ENCODE assay signal across 8 cellular contexts in the genomic region with DNA sequence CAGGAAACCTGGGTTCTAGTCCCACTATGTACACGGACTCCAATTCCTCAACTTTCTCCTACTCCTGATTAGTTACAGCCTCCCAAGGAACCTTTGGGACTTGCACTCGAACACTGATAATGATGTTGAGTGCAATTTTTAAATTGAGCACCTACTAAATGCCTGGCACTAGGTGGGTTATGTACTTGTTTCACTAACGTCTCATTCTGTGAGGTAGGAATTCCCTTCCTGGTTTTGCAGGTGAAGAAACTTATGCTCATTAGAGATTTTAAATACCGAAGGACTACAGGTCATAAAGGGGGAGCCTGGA. TPM values are rescaled to one million over a fixed set of nuclear protein-coding genes. Genes with fewer than 3 reads are reported as not detected.
DNase-seq lines count a peak whose midpoint lies in the region; ATAC-seq, FAIRE-seq and TF ChIP-seq lines count a peak whose summit lies in the region.

No MANE protein-coding gene starts in this region.

- H2AFZ ChIP-seq in MM.1S (ENCODE audit: low read length) (peak overlapping the region; percentile 94), endothelial cell of umbilical vein (ENCODE audit: low read depth, low read length) (peak overlapping the region; percentile 99)

- no peak for FAIRE-seq in endothelial cell of umbilical vein (lab: Jason Lieb, UNC)
- no peak for FAIRE-seq in pancreas (lab: Jason Lieb, UNC)
- FAIRE-seq in urothelium cell line (lab: Jason Lieb, UNC): no peak

- H3K4me1 ChIP-seq in MM.1S (ENCODE audit: low read length): peaks cover 16% of the 10 kb centered on the region; the same call in 1 of the 2 replicates
- H3K4me1 ChIP-seq in endothelial cell of umbilical vein (ENCODE audit: control insufficient read depth, extremely low read depth, insufficient read depth, low read length): peaks cover 17% of the 10 kb centered on the region
- H3K4me1 ChIP-seq in pancreas: peaks cover 0 to 6% (median 5%) of the 10 kb centered on the region in 3 donors

- H3K4me2 ChIP-seq in MM.1S (ENCODE audit: low read depth, low read length) (peak overlapping the region; percentile 92), endothelial cell of umbilical vein (ENCODE audit: insufficient read depth, low read length) (peak overlapping the region; percentile 77)

- H3K36me3 ChIP-seq in MM.1S (replicated peaks; ENCODE audit: insufficient read depth, low read length) (peaks cover 4% of the 10 kb centered on the region), endothelial cell of umbilical vein (ENCODE audit: control insufficient read depth in 2 of 2, extremely low read depth in 1 of 2, insufficient read depth in 2 of 2, low read length in 2 of 2) (peaks cover 0 to 6% of the 10 kb centered on the region in 2 experiments), pancreas (no peaks in the 10 kb centered on the region)

- 1 to 2% methylated on average over 4 of the region's 4 CpGs for WGBS in pancreas, 2 donors

- no peak for ATAC-seq in pancreas
- ATAC-seq in GM19395 (IDR thresholded peaks at IDR 0.05; ENCODE audit: unreplicated experiment): no peak

- TF ChIP-seq CTCF in GM12865 (IDR thresholded peaks at IDR 0.05; ENCODE audit: insufficient read depth, low read depth, low read length, missing control alignments) (no peak), MM.1S (IDR thresholded peaks at IDR 0.05; ENCODE audit: low read length) (no peak), endothelial cell of umbilical vein (IDR thresholded peaks at IDR 0.05; ENCODE audit: extremely low read depth in 1 of 2, insufficient read depth in 1 of 2, low read depth in 1 of 2, low read length in 2 of 2) (no peak), pancreas (IDR thresholded peaks at IDR 0.05) (no peak)

- CTCF ChIA-PET in endothelial cell of umbilical vein (lab: Charles Lee): interaction anchor here (1.6 to 2.6 kb wide), 2 partner anchors 22 to 364 kb away, joined by 3 to 21 read pairs; no protein-coding TSS in a partner anchor

- no peaks in the 10 kb centered on the region for H3K9me2 ChIP-seq in MM.1S (replicated peaks; ENCODE audit: insufficient read depth, low read length)

- TSS peak; percentile 69 for BruUV-seq in endothelial cell of umbilical vein (replicated peaks; lab: Mats Ljungman, UMichigan)

- POLR2A ChIA-PET in endothelial cell of umbilical vein (lab: Charles Lee): no interaction called here

- intact Hi-C loops in endothelial cell of umbilical vein (cut with micrococcal nuclease) (loop anchor here (1.0 to 10.0 kb wide), 6 partner anchors 22 to 364 kb away; no protein-coding TSS in a partner anchor), pancreas (cut with DNase I) (no loop called here)

- H3K9me3 ChIP-seq in MM.1S (replicated peaks; ENCODE audit: insufficient read depth, low read length): no peaks in the 10 kb centered on the region
- H3K9me3 ChIP-seq in endothelial cell of umbilical vein (replicated peaks; ENCODE audit: control insufficient read depth, insufficient read depth, low read length): no peaks in the 10 kb centered on the region
- no peaks in the 10 kb centered on the region for H3K9me3 ChIP-seq in pancreas

- H3K27me3 ChIP-seq in MM.1S (replicated peaks; ENCODE audit: insufficient read depth, low read length): no peaks in the 10 kb centered on the region
- no peaks in the 10 kb centered on the region for H3K27me3 ChIP-seq in endothelial cell of umbilical vein (ENCODE audit: control insufficient read depth in 2 of 2, insufficient read depth in 2 of 2, low read length in 2 of 2)
- H3K27me3 ChIP-seq in pancreas: no peaks in the 10 kb centered on the region

- H3K79me2 ChIP-seq in MM.1S (ENCODE audit: low read length) (peaks cover 49% of the 10 kb centered on the region), endothelial cell of umbilical vein (ENCODE audit: control insufficient read depth, insufficient read depth, low read length) (peaks cover 41% of the 10 kb centered on the region)

- H3K9ac ChIP-seq in MM.1S (ENCODE audit: low read length) (peak overlapping the region; percentile 76), endothelial cell of umbilical vein (replicated peaks; ENCODE audit: extremely low read depth, insufficient read depth, low read length) (peak overlapping the region; percentile 87)

- no peak for TF ChIP-seq POLR2A in endothelial cell of umbilical vein (IDR thresholded peaks at IDR 0.05; ENCODE audit: low read depth, low read length)

- H4K20me1 ChIP-seq in MM.1S (ENCODE audit: insufficient read depth, low read length): no peaks in the 10 kb centered on the region
- no peaks in the 10 kb centered on the region for H4K20me1 ChIP-seq in endothelial cell of umbilical vein (replicated peaks; ENCODE audit: control insufficient read depth, extremely low read depth, insufficient read depth, low read length)

- H3K27ac ChIP-seq in MM.1S (ENCODE audit: low read length): peak overlapping the region; percentile 61; the same call in 1 of the 2 replicates
- peak overlapping the region; percentile 73 for H3K27ac ChIP-seq in endothelial cell of umbilical vein (ENCODE audit: insufficient read depth, low read depth, low read length)
- no peak overlapping the region for H3K27ac ChIP-seq in pancreas

- H3F3A ChIP-seq in MM.1S (ENCODE audit: insufficient read depth, low read length): peaks cover 10% of the 10 kb centered on the region; the same call in 1 of the 2 replicates

- DNase-seq in GM12865 (ENCODE audit: low read depth) (no peak), MM.1S (no peak), endothelial cell of umbilical vein (ENCODE audit: low read depth, low spot score) (no peak), pancreas (no peak), urothelium cell line (ENCODE audit: low spot score) (no peak), SKM-1 treated with dmso at 0.1 percent for 144 hours (lab: John Stamatoyannopoulos, UW; ENCODE audit: unreplicated experiment) (no peak), NCI-H2107 treated with DMSO at 0.1 percent for 48 hours (lab: John Stamatoyannopoulos, UW; ENCODE audit: unreplicated experiment) (no peak)

- peak overlapping the region; percentile 93 for H3K4me3 ChIP-seq in GM12865 (ENCODE audit: low read depth, low read length)
- peak overlapping the region; percentile 87 for H3K4me3 ChIP-seq in MM.1S (ENCODE audit: low read length)
- H3K4me3 ChIP-seq in endothelial cell of umbilical vein (replicated peaks in 1 of 3; ENCODE audit: insufficient read depth in 1 of 3, low read depth in 1 of 3, low read length in 3 of 3): peak overlapping the region; percentile 67 to 96 (median 89)
- H3K4me3 ChIP-seq in pancreas: peak overlapping the region; percentile 80 to 87 (median 86)

- dilution Hi-C loops in endothelial cell of umbilical vein (cut with MboI; ENCODE audit: extremely low pct_ligation_motif_present, low sequenced_read_pairs): no loop called here

- H3K9me1 ChIP-seq in endothelial cell of umbilical vein (replicated peaks; ENCODE audit: control insufficient read depth, extremely low read depth, insufficient read depth, low read length): no peaks in the 10 kb centered on the region

TF ChIP-seq in endothelial cell of umbilical vein, 7 proteins besides CTCF, POLR2A, EP300 and RAD21 (continues in another document):
- TF ChIP-seq POLR2AphosphoS5 (IDR thresholded peaks at IDR 0.05; ENCODE audit: insufficient read depth, low read depth, low read length) (no peak), EZH2 (IDR thresholded peaks at IDR 0.05; ENCODE audit: borderline replicate concordance, low read depth, low read length, severe bottlenecking) (no peak), JUN (IDR thresholded peaks at IDR 0.05; ENCODE audit: borderline replicate concordance, insufficient read depth, insufficient read length, low read depth) (no peak), GATA2 (IDR thresholded peaks at IDR 0.05; ENCODE audit: insufficient read depth, insufficient read length, low read depth, low read length) (no peak), FOS (IDR thresholded peaks at IDR 0.05; ENCODE audit: borderline replicate concordance, insufficient read depth, low read length) (no peak), MYC (IDR thresholded peaks at IDR 0.05; ENCODE audit: low read depth, low read length) (no peak)

RNA-seq across cellular contexts. Expression of gene PARPBP, which starts 0.5 kb away (rescaled TPM):
- total RNA-seq in endothelial cell of umbilical vein (19.0 and 19.6 TPM in 2 replicates), pancreas (under 1 TPM; 0.16 to 0.84 (median 0.58) TPM)
- polyA plus RNA-seq in endothelial cell of umbilical vein (2.6 and 4.2 TPM in 2 replicates), pancreas (under 1 TPM; 0.38 to 0.53 TPM)
- 5.7 and 6.1 TPM in 2 replicates for polyA plus RNA-seq in endothelial cell of umbilical vein (2011; cell fraction: cytosol; rRNA removed)
- polyA plus RNA-seq in endothelial cell of umbilical vein (2011; cell fraction: nucleus; rRNA removed): 9.2 and 16.9 TPM in 2 replicates
- polyA plus RNA-seq in endothelial cell of umbilical vein (2012): 7.7 and 19.8 TPM in 2 replicates
- polyA minus RNA-seq in endothelial cell of umbilical vein: 9.3 and 11.9 TPM in 2 replicates
- polyA minus RNA-seq in endothelial cell of umbilical vein (2011; cell fraction: cytosol; rRNA and poly(A)+ RNA removed): 12.9 TPM
- polyA minus RNA-seq in endothelial cell of umbilical vein (2011; cell fraction: nucleus; rRNA and poly(A)+ RNA removed): 20.6 and 44.3 TPM in 2 replicates

RNA-seq across cellular contexts. Expression of gene NUP37, which starts 0.6 kb away (rescaled TPM):
- total RNA-seq in endothelial cell of umbilical vein (41.3 and 46.8 TPM in 2 replicates), pancreas (10 to 100 TPM in 1 of 6 donors, 1 to 10 TPM in 5; 5.5 to 11.9 (median 8.1) TPM)
- polyA plus RNA-seq in endothelial cell of umbilical vein (20.1 and 25.0 TPM in 2 replicates), pancreas (1 to 10 TPM; 4.9 to 7.8 TPM)
- polyA plus RNA-seq in endothelial cell of umbilical vein (2011; cell fraction: cytosol; rRNA removed): 37.6 and 43.5 TPM in 2 replicates
- polyA plus RNA-seq in endothelial cell of umbilical vein (2011; cell fraction: nucleus; rRNA removed): 24.2 and 32.7 TPM in 2 replicates
- polyA plus RNA-seq in endothelial cell of umbilical vein (2012): 36.3 and 64.0 TPM in 2 replicates
- polyA minus RNA-seq in endothelial cell of umbilical vein: 11.2 and 16.5 TPM in 2 replicates
- polyA minus RNA-seq in endothelial cell of umbilical vein (2011; cell fraction: cytosol; rRNA and poly(A)+ RNA removed): 27.2 TPM
- 9.2 and 14.2 TPM in 2 replicates for polyA minus RNA-seq in endothelial cell of umbilical vein (2011; cell fraction: nucleus; rRNA and poly(A)+ RNA removed)

RNA-seq across cellular contexts. Expression of gene WASHC3, which starts 58.7 kb away (rescaled TPM):
- 26.1 and 27.8 TPM in 2 replicates for total RNA-seq in endothelial cell of umbilical vein
- 28.2 and 28.8 TPM in 2 replicates for polyA plus RNA-seq in endothelial cell of umbilical vein
- polyA plus RNA-seq in endothelial cell of umbilical vein (2011; cell fraction: cytosol; rRNA removed): 46.9 and 47.4 TPM in 2 replicates
- polyA plus RNA-seq in endothelial cell of umbilical vein (2011; cell fraction: nucleus; rRNA removed): 27.1 and 29.2 TPM in 2 replicates
- polyA plus RNA-seq in endothelial cell of umbilical vein (2012): 27.4 and 28.2 TPM in 2 replicates
- 21.0 and 21.2 TPM in 2 replicates for polyA minus RNA-seq in endothelial cell of umbilical vein
- polyA minus RNA-seq in endothelial cell of umbilical vein (2011; cell fraction: cytosol; rRNA and poly(A)+ RNA removed): 9.8 TPM
- 19.2 and 23.9 TPM in 2 replicates for polyA minus RNA-seq in endothelial cell of umbilical vein (2011; cell fraction: nucleus; rRNA and poly(A)+ RNA removed)
- 10 to 100 TPM in 5 of 6 donors, 1 to 10 TPM in 1; 5.1 to 15.6 (median 12.8) TPM for total RNA-seq in pancreas
- polyA plus RNA-seq in pancreas: 10 to 100 TPM; 15.5 to 29.0 TPM

Comparison
In these comparisons a context has a peak if more than half of its experiments do, and no peak if none do; other contexts are left out.
1. H3K27ac ChIP-seq: peak in MM.1S (single experiment) and endothelial cell of umbilical vein (single experiment); none in pancreas (0 of 4).
2. RNA of gene PARPBP, which starts 0.5 kb away (total RNA-seq): 19.0 to 19.6 TPM in endothelial cell of umbilical vein; 0.16 to 0.84 TPM in pancreas; every median in the first group is over 10 times any median in the second.
3. Peak in every context shown above with its lines, with median percentiles within 50 percentile points of each other: H3K4me3 ChIP-seq.